In genomic region chrX:13220916-13221315, GRCh38 we compare ENCODE assay signal across 12 cellular contexts.
DNase-seq lines count a peak whose midpoint lies in the region; ATAC-seq and TF ChIP-seq lines count a peak whose summit lies in the region.
"Had no signal": no experiment of that assay in that cellular context is flagged by ENCODE, and none has a peak within 500 bp of the region (broad histone marks: within the 10 kb centered on the region; RNA-seq: fewer than 3 reads in every experiment).

No MANE protein-coding gene starts in this region.

- H3K4me3 ChIP-seq in OCI-LY3 (ENCODE audit: low read length): peak overlapping the region; percentile 66
- H3K4me3 ChIP-seq in duodenal mucosa (ENCODE audit: low read depth in 1 of 2, low read length in 2 of 2): peak overlapping the region; percentile 10 to 16
- H3K4me3 ChIP-seq in osteoblast (ENCODE audit: insufficient read depth, low read length): no peak overlapping the region
- H3K4me3 ChIP-seq: SK-N-MC had no signal

- DNase-seq in GM04503 (ENCODE audit: low read depth) (peak; percentile 24), osteoblast (ENCODE audit: insufficient read length, low spot score, missing footprints) (no peak), NCI-H146 (lab: John Stamatoyannopoulos, UW) (no peak), NCI-H345 (lab: John Stamatoyannopoulos, UW) (no peak), OCI-M2 (lab: John Stamatoyannopoulos, UW; ENCODE audit: unreplicated experiment) (no peak)
- DNase-seq: activated CD8-positive, alpha-beta memory T cell treated with anti-CD3 and anti-CD28 coated beads, Interleukin-2, amount 50 U/mL, for 4 hours; NCI-H1417 treated with DMSO at 0.1 percent for 48 hours; right cardiac atrium had no signal

- no peak overlapping the region for H3K27ac ChIP-seq in OCI-LY3 (ENCODE audit: low read length)
- H3K27ac ChIP-seq in duodenal mucosa (ENCODE audit: low read depth, low read length): no peak overlapping the region
- H3K27ac ChIP-seq in osteoblast (ENCODE audit: low read depth, low read length): peak overlapping the region; percentile 47
- H3K27ac ChIP-seq: SK-N-MC had no signal

- H3K9ac ChIP-seq in OCI-LY3 (ENCODE audit: low read length) (peak overlapping the region; percentile 9; the same call in 1 of the 2 replicates), duodenal mucosa (ENCODE audit: low read depth in 1 of 2, low read length in 2 of 2) (no peak overlapping the region)

- peak overlapping the region; percentile 94 for H2AFZ ChIP-seq in OCI-LY3 (ENCODE audit: low read depth, low read length)
- no peak overlapping the region for H2AFZ ChIP-seq in osteoblast (ENCODE audit: low read length)

- H4K20me1 ChIP-seq in OCI-LY3 (ENCODE audit: insufficient read depth, low read length) (no peaks in the 10 kb centered on the region), osteoblast (ENCODE audit: insufficient read depth, low read length) (no peaks in the 10 kb centered on the region)

- H3K4me2 ChIP-seq in OCI-LY3 (ENCODE audit: low read length) (peak overlapping the region; percentile 87), osteoblast (ENCODE audit: insufficient read depth, low read length) (peak overlapping the region; percentile 4)

- H3K9me3 ChIP-seq in OCI-LY3 (ENCODE audit: insufficient read depth, low read length): no peaks in the 10 kb centered on the region
- no peaks in the 10 kb centered on the region for H3K9me3 ChIP-seq in duodenal mucosa (ENCODE audit: control insufficient read depth in 1 of 2, low read length in 2 of 2)
- no peaks in the 10 kb centered on the region for H3K9me3 ChIP-seq in osteoblast (ENCODE audit: low read depth, low read length)

- no peaks in the 10 kb centered on the region for H3K79me2 ChIP-seq in OCI-LY3 (ENCODE audit: low read length)
- H3K79me2 ChIP-seq in osteoblast (ENCODE audit: insufficient read depth, low read length): no peaks in the 10 kb centered on the region

- no peaks in the 10 kb centered on the region for H3K36me3 ChIP-seq in OCI-LY3 (replicated peaks; ENCODE audit: low read depth, low read length)
- H3K36me3 ChIP-seq in duodenal mucosa (ENCODE audit: control insufficient read depth in 1 of 2, insufficient read depth in 2 of 2, low read length in 2 of 2): no peaks in the 10 kb centered on the region
- no peaks in the 10 kb centered on the region for H3K36me3 ChIP-seq in osteoblast (ENCODE audit: insufficient read depth, low read length)

- no peak for ATAC-seq in GM18498 (IDR thresholded peaks at IDR 0.05; ENCODE audit: unreplicated experiment)
- ATAC-seq: right cardiac atrium had no signal

- TF ChIP-seq CTCF in OCI-LY3 (IDR thresholded peaks at IDR 0.05; ENCODE audit: low read depth, low read length) (no peak), osteoblast (IDR thresholded peaks at IDR 0.05; ENCODE audit: extremely low read depth, low read depth, low read length) (no peak)

- H3K4me1 ChIP-seq in OCI-LY3 (ENCODE audit: low read length) (peaks cover 14% of the 10 kb centered on the region), duodenal mucosa (ENCODE audit: control insufficient read depth in 1 of 2, insufficient read depth in 2 of 2, low read length in 2 of 2) (peaks cover 6 to 12% of the 10 kb centered on the region in 2 donors), osteoblast (ENCODE audit: insufficient read depth, low read length) (peaks cover 16% of the 10 kb centered on the region)

- H3K27me3 ChIP-seq in OCI-LY3 (ENCODE audit: low read depth, low read length): no peaks in the 10 kb centered on the region
- H3K27me3 ChIP-seq in duodenal mucosa (ENCODE audit: control insufficient read depth in 1 of 2, insufficient read depth in 2 of 2, low read length in 2 of 2): no peaks in the 10 kb centered on the region
- H3K27me3 ChIP-seq in osteoblast (ENCODE audit: insufficient read depth, low read length): no peaks in the 10 kb centered on the region
